ENCODE assay signal across 2 cellular contexts in the genomic region with DNA sequence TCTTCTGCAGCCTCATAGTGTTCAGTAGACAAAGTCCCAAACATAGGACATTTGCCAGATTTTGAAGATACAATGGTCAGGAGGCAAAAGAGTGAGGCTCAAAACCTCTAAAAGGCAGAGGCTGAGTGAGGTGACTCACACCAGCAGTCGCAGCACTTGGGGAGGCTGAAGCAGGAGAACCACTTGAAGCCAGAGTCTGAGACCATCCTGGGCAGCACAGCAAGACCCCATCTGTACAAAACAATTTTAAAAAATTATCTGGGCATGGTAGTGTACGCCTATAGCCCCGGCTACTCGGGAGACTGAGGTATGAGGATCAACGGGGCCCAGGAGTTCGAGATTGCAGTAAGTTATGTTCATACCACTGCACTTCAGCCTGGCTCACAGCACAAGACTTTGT.
TF ChIP-seq lines count a peak whose summit lies in the region.

No MANE protein-coding gene starts in this region.

TF ChIP-seq in HepG2, 621 proteins besides CTCF, POLR2A, EP300 and RAD21:
- TF ChIP-seq ZSCAN22 (CRISPR knock-in tag; IDR thresholded peaks at IDR 0.05) (no peak), ZNF121 (CRISPR knock-in tag; IDR thresholded peaks at IDR 0.05) (peak; percentile 87), ZNF543 (CRISPR knock-in tag; IDR thresholded peaks at IDR 0.05) (no peak)
TF ChIP-seq in HepG2: peak in this region for 1.

TF ChIP-seq in H1, 55 proteins besides CTCF, POLR2A, EP300 and RAD21:
- TF ChIP-seq, protein P1, sequence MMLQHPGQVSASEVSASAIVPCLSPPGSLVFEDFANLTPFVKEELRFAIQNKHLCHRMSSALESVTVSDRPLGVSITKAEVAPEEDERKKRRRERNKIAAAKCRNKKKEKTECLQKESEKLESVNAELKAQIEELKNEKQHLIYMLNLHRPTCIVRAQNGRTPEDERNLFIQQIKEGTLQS (IDR thresholded peaks at IDR 0.05; ENCODE audit: insufficient read depth, low read depth, low read length) = no peak
- TF ChIP-seq KDM1A (IDR thresholded peaks at IDR 0.05; ENCODE audit: borderline replicate concordance, low read length) = 0 out of 2 replicates have a peak, but pooled peaks have one; percentile 18
- no peak for TF ChIP-seq E2F6 (IDR thresholded peaks at IDR 0.05)
- TF ChIP-seq SP4 (IDR thresholded peaks at IDR 0.05; ENCODE audit: low read length) = no peak
- TF ChIP-seq NANOG (IDR thresholded peaks at IDR 0.05; ENCODE audit: insufficient read depth, low read depth, low read length, poor library complexity, severe bottlenecking) = no peak
- TF ChIP-seq SIRT6 (IDR thresholded peaks at IDR 0.05; ENCODE audit: low read length) = no peak
